9 cellular contexts compared by ENCODE assay signal in the genomic region with DNA sequence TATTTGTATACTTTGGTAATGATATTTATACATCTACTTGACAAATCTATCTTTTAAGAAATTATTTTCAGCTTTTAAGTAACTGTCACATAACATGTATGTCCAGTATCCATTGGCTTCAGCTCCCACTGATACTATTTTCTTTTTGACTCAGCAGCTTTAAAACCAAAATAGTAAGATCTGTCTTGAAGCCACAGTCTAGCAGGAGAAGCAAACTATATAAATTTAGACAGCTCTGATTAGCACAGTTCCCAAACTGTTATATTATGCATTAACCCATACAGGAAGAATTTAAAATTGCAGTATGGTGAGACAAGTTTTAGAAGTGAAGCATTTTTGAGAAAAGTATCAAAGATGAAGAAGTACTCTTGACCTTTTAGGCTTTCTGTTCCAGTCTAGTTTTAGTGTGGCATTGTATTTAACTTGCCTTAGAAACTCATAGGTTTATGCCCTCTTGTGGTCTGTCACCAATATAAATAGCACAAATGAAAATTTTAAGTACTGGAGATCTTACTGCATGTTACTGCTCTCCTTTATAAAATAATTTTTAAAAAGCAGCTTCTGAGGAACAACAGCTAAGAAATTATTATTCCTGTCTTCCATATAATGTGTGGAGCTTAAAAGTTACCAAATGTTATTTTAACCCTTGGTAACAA. TPM values are rescaled to one million over a fixed set of nuclear protein-coding genes. Genes with fewer than 3 reads are reported as not detected.
DNase-seq lines count a peak whose midpoint lies in the region; ATAC-seq and TF ChIP-seq lines count a peak whose summit lies in the region.
"Had no signal": no experiment of that assay in that cellular context is flagged by ENCODE, and none has a peak within 500 bp of the region (broad histone marks: within the 10 kb centered on the region; RNA-seq: fewer than 3 reads in every experiment).

No MANE protein-coding gene starts in this region.

- TF ChIP-seq CTCF in GM23338 (conservative IDR thresholded peaks at IDR 0.05; ENCODE audit: low read depth in 2 of 2) (peak in 1 of 2 experiments; percentile 30; a peak in 2 of 4 replicates), brain microvascular endothelial cell (IDR thresholded peaks at IDR 0.05; ENCODE audit: low read depth, low read length, missing control alignments) (no peak)

- no peaks in the 10 kb centered on the region for H3K36me3 ChIP-seq in CD8-positive, alpha-beta memory T cell (ENCODE audit: insufficient read depth, low read length)
- H3K36me3 ChIP-seq in GM23338 (ENCODE audit: insufficient read depth) = no peaks in the 10 kb centered on the region
- H3K36me3 ChIP-seq in brain microvascular endothelial cell (replicated peaks) = no peaks in the 10 kb centered on the region

- no peaks in the 10 kb centered on the region for H3K9me3 ChIP-seq in CD8-positive, alpha-beta memory T cell (ENCODE audit: low read length)

- H3K4me1 ChIP-seq in CD8-positive, alpha-beta memory T cell (ENCODE audit: insufficient read depth, low read length) = peaks cover 62% of the 10 kb centered on the region
- H3K4me1 ChIP-seq in GM23338 (ENCODE audit: insufficient read depth) = peaks cover 18% of the 10 kb centered on the region; the same call in 1 of the 2 replicates

- H3K9me3 Mint-ChIP-seq in CD8-positive, alpha-beta memory T cell = no peaks in the 10 kb centered on the region
- no peaks in the 10 kb centered on the region for H3K9me3 Mint-ChIP-seq in GM23338
- H3K9me3 Mint-ChIP-seq in activated T-helper 2 cell treated with anti-CD3 and anti-CD28 coated beads, Interferon-gamma antibody, Interleukin-2, Interleukin-4, amounts not matched to agents 10 μg/mL and 5 μg/mL and 100 μg/mL, durations not matched to agents 14 hours and 24 hours and 36 hours = no peaks in the 10 kb centered on the region

- no peaks in the 10 kb centered on the region for H3K9me2 ChIP-seq in GM23338 (ENCODE audit: insufficient read depth)

- no peak overlapping the region for H3K27ac ChIP-seq in CD8-positive, alpha-beta memory T cell (ENCODE audit: low read depth, low read length)
- H3K27ac ChIP-seq in GM23338 (ENCODE audit: low read depth) (no peak overlapping the region), brain microvascular endothelial cell (no peak overlapping the region)

- POLR2A ChIA-PET in CD8-positive, alpha-beta memory T cell (lab: Charles Lee) = no interaction called here

- no peak overlapping the region for H3K4me3 ChIP-seq in CD8-positive, alpha-beta memory T cell (ENCODE audit: low read length)
- H3K4me3 ChIP-seq in GM23338 (no peak overlapping the region), brain microvascular endothelial cell (ENCODE audit: low read depth, low read length) (no peak overlapping the region)

- no peaks in the 10 kb centered on the region for H3F3A ChIP-seq in GM23338 (replicated peaks; ENCODE audit: low read depth)

- no peak overlapping the region for H3K4me2 ChIP-seq in GM23338

- DNase-seq in CD8-positive, alpha-beta memory T cell = no peak
- DNase-seq in GM23338 (ENCODE audit: low spot score) (peak; percentile 8), SW480 (ENCODE audit: low spot score) (peak; percentile 22), lung microvascular endothelial cell (ENCODE audit: low read depth in 2 of 2) (peak; percentile 18 to 31), brain microvascular endothelial cell (no peak), NCI-H1048 (lab: John Stamatoyannopoulos, UW) (no peak)
- DNase-seq in activated T-helper 2 cell treated with anti-CD3 and anti-CD28 coated beads, Interferon-gamma antibody, Interleukin-2, Interleukin-4, amounts not matched to agents 10 μg/mL and 5 μg/mL and 100 μg/mL, durations not matched to agents 14 hours and 24 hours and 36 hours (ENCODE audit: low spot score) = no peak
- DNase-seq: retina had no signal

- CTCF ChIA-PET in CD8-positive, alpha-beta memory T cell (lab: Charles Lee) = interaction anchor here (1.5 kb wide), 1 partner anchor 25 kb away, joined by 10 read pairs; the partner anchor contains the start of gene URI1

- intact Hi-C loops in activated T-helper 2 cell treated with anti-CD3 and anti-CD28 coated beads, Interferon-gamma antibody, Interleukin-2, Interleukin-4, amounts not matched to agents 10 μg/mL and 5 μg/mL and 100 μg/mL, durations not matched to agents 14 hours and 24 hours and 36 hours (cut with micrococcal nuclease) = no loop called here

- H3K36me3 Mint-ChIP-seq in CD8-positive, alpha-beta memory T cell = peaks cover 0 to 4% (median 0%) of the 10 kb centered on the region in 3 donors
- no peaks in the 10 kb centered on the region for H3K36me3 Mint-ChIP-seq in GM23338 (ENCODE audit: low read depth)
- H3K36me3 Mint-ChIP-seq in activated T-helper 2 cell treated with anti-CD3 and anti-CD28 coated beads, Interferon-gamma antibody, Interleukin-2, Interleukin-4, amounts not matched to agents 10 μg/mL and 5 μg/mL and 100 μg/mL, durations not matched to agents 14 hours and 24 hours and 36 hours (ENCODE audit: low read depth) = no peaks in the 10 kb centered on the region

- ATAC-seq in GM23338 = no peak
- no peak for ATAC-seq in GM21576 (IDR thresholded peaks at IDR 0.05; ENCODE audit: unreplicated experiment)

- peak overlapping the region in 5 of 8 donors; percentile 5 to 64 (median 23) for H3K27ac Mint-ChIP-seq in CD8-positive, alpha-beta memory T cell
- H3K27ac Mint-ChIP-seq in GM23338 = no peak overlapping the region
- no peak overlapping the region for H3K27ac Mint-ChIP-seq in activated T-helper 2 cell treated with anti-CD3 and anti-CD28 coated beads, Interferon-gamma antibody, Interleukin-2, Interleukin-4, amounts not matched to agents 10 μg/mL and 5 μg/mL and 100 μg/mL, durations not matched to agents 14 hours and 24 hours and 36 hours

- peaks cover 85 to 95% (median 94%) of the 10 kb centered on the region in 3 donors for H3K4me1 Mint-ChIP-seq in CD8-positive, alpha-beta memory T cell
- H3K4me1 Mint-ChIP-seq in GM23338 = peaks cover 46% of the 10 kb centered on the region
- peaks cover 48% of the 10 kb centered on the region for H3K4me1 Mint-ChIP-seq in activated T-helper 2 cell treated with anti-CD3 and anti-CD28 coated beads, Interferon-gamma antibody, Interleukin-2, Interleukin-4, amounts not matched to agents 10 μg/mL and 5 μg/mL and 100 μg/mL, durations not matched to agents 14 hours and 24 hours and 36 hours (ENCODE audit: low read depth)

- peaks cover 100% of the 10 kb centered on the region for H3K79me2 ChIP-seq in GM23338 (replicated peaks; ENCODE audit: insufficient read depth)

- H3K27me3 ChIP-seq in CD8-positive, alpha-beta memory T cell (ENCODE audit: insufficient read depth, low read length, poor library complexity, severe bottlenecking) = no peaks in the 10 kb centered on the region
- no peaks in the 10 kb centered on the region for H3K27me3 ChIP-seq in GM23338 (ENCODE audit: insufficient read depth)
- no peaks in the 10 kb centered on the region for H3K27me3 ChIP-seq in brain microvascular endothelial cell (replicated peaks)

- in situ Hi-C loops in brain microvascular endothelial cell (cut with HindIII; ENCODE audit: low pct_ligation_motif_present, low sequenced_read_pairs) = no loop called here

- peak overlapping the region in 3 of 7 donors; percentile 28 to 69 (median 53) for H3K4me3 Mint-ChIP-seq in CD8-positive, alpha-beta memory T cell
- no peak overlapping the region for H3K4me3 Mint-ChIP-seq in GM23338
- H3K4me3 Mint-ChIP-seq in activated T-helper 2 cell treated with anti-CD3 and anti-CD28 coated beads, Interferon-gamma antibody, Interleukin-2, Interleukin-4, amounts not matched to agents 10 μg/mL and 5 μg/mL and 100 μg/mL, durations not matched to agents 14 hours and 24 hours and 36 hours (ENCODE audit: low read depth) = no peak overlapping the region

- H3K27me3 Mint-ChIP-seq in CD8-positive, alpha-beta memory T cell = no peaks in the 10 kb centered on the region
- peaks cover 2% of the 10 kb centered on the region for H3K27me3 Mint-ChIP-seq in GM23338 (ENCODE audit: insufficient read depth, low read depth, poor library complexity)
- H3K27me3 Mint-ChIP-seq in activated T-helper 2 cell treated with anti-CD3 and anti-CD28 coated beads, Interferon-gamma antibody, Interleukin-2, Interleukin-4, amounts not matched to agents 10 μg/mL and 5 μg/mL and 100 μg/mL, durations not matched to agents 14 hours and 24 hours and 36 hours (ENCODE audit: low read depth) = no peaks in the 10 kb centered on the region

- peaks cover 39% of the 10 kb centered on the region for H4K20me1 ChIP-seq in GM23338 (replicated peaks; ENCODE audit: insufficient read depth)

- no peak overlapping the region for H2AFZ ChIP-seq in GM23338

TF ChIP-seq in GM23338, 12 proteins besides CTCF, POLR2A, EP300 and RAD21 (continues in another document):
- TF ChIP-seq EZH2phosphoT487 (IDR thresholded peaks at IDR 0.05; ENCODE audit: unreplicated experiment) = no peak
- TF ChIP-seq, protein P1, sequence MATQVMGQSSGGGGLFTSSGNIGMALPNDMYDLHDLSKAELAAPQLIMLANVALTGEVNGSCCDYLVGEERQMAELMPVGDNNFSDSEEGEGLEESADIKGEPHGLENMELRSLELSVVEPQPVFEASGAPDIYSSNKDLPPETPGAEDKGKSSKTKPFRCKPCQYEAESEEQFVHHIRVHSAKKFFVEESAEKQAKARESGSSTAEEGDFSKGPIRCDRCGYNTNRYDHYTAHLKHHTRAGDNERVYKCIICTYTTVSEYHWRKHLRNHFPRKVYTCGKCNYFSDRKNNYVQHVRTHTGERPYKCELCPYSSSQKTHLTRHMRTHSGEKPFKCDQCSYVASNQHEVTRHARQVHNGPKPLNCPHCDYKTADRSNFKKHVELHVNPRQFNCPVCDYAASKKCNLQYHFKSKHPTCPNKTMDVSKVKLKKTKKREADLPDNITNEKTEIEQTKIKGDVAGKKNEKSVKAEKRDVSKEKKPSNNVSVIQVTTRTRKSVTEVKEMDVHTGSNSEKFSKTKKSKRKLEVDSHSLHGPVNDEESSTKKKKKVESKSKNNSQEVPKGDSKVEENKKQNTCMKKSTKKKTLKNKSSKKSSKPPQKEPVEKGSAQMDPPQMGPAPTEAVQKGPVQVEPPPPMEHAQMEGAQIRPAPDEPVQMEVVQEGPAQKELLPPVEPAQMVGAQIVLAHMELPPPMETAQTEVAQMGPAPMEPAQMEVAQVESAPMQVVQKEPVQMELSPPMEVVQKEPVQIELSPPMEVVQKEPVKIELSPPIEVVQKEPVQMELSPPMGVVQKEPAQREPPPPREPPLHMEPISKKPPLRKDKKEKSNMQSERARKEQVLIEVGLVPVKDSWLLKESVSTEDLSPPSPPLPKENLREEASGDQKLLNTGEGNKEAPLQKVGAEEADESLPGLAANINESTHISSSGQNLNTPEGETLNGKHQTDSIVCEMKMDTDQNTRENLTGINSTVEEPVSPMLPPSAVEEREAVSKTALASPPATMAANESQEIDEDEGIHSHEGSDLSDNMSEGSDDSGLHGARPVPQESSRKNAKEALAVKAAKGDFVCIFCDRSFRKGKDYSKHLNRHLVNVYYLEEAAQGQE (IDR thresholded peaks at IDR 0.05; ENCODE audit: unreplicated experiment) = no peak

RNA-seq across cellular contexts. Expression of gene URI1, which starts 24.7 kb away (rescaled TPM):
- 10 to 100 TPM; 71.6 to 76.9 TPM for total RNA-seq in CD8-positive, alpha-beta memory T cell
- polyA plus RNA-seq in CD8-positive, alpha-beta memory T cell = 35.6 TPM
- total RNA-seq in GM23338 (2014; rRNA removed; shearing (Covaris generic)) = 52.6 and 68.4 TPM in 2 replicates
- polyA plus RNA-seq in GM23338 (2016; fragmentation: Nextera tagmentation; extraction: Ambion mirVana) = 27.6 and 28.3 TPM in 2 replicates
- 17.9 and 22.2 TPM in 2 replicates for total RNA-seq in lung microvascular endothelial cell
- 55.6 and 56.8 TPM in 2 replicates for total RNA-seq in activated T-helper 2 cell treated with anti-CD3 and anti-CD28 coated beads, Interferon-gamma antibody, Interleukin-2, Interleukin-4, amounts not matched to agents 10 μg/mL and 5 μg/mL and 100 μg/mL, durations not matched to agents 14 hours and 24 hours and 36 hours

Comparison
In these comparisons a context has a peak if more than half of its experiments do, and no peak if none do; other contexts are left out.
1. DNase-seq: peak in GM23338 (single experiment), SW480 (single experiment) and lung microvascular endothelial cell (2 of 2); none in CD8-positive, alpha-beta memory T cell (0 of 5), activated T-helper 2 cell treated with anti-CD3 and anti-CD28 coated beads, Interferon-gamma antibody, Interleukin-2, Interleukin-4, amounts not matched to agents 10 μg/mL and 5 μg/mL and 100 μg/mL, durations not matched to agents 14 hours and 24 hours and 36 hours (single experiment), brain microvascular endothelial cell (single experiment) and NCI-H1048 (single experiment).
2. H3K27ac Mint-ChIP-seq: peak in CD8-positive, alpha-beta memory T cell (5 of 8); none in GM23338 (single experiment) and activated T-helper 2 cell treated with anti-CD3 and anti-CD28 coated beads, Interferon-gamma antibody, Interleukin-2, Interleukin-4, amounts not matched to agents 10 μg/mL and 5 μg/mL and 100 μg/mL, durations not matched to agents 14 hours and 24 hours and 36 hours (single experiment).